In the genomic region with DNA sequence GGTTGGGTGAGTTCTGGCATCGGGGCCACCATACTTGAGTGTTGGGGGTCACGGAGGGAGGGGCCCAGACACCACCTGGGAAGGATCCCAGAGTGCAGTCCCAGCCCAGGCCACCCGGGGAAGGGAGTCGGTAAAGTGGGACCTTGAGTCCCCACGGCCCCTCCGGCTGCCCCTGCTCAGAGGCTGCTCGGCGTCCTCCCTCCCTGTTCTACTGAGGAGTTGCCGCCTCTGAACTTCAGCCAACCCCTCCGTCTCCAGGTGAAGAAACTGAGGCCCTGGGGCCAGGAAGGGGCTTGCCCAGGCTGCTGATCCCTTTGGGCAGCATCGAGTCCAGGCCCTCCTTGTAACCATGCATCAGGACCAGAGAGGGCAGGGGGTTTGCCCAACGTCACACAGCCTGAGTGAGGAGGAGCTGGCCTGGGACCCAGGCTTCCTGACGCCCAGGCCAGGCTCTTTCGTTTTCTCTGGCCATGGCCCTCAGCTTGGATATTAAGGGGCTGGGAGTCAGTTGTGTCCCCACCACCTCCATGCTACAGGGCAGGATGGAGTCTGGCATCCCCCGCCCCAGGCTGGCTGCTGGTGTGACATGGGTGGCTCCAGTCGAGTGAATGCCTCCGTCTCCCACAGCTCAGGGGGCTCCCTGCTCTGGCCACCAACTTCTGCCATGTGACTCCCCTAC, we compare ENCODE assay signal across 9 cellular contexts. TPM values are rescaled to one million over a fixed set of nuclear protein-coding genes. Genes with fewer than 3 reads are reported as not detected.
DNase-seq lines count a peak whose midpoint lies in the region; ATAC-seq lines count a peak whose summit lies in the region.
"Had no signal": no experiment of that assay in that cellular context is flagged by ENCODE, and none has a peak within 500 bp of the region (broad histone marks: within the 10 kb centered on the region; RNA-seq: fewer than 3 reads in every experiment).

No MANE protein-coding gene starts in this region.

- no peaks in the 10 kb centered on the region for H3K4me1 ChIP-seq in mucosa of rectum (ENCODE audit: control insufficient read depth in 2 of 2, insufficient read depth in 2 of 2, low read length in 2 of 2)

- intact Hi-C loops in Right ventricle myocardium inferior (cut with DNase I): no loop called here
- intact Hi-C loops in cardiac septum (cut with DNase I): no loop called here

- no peaks in the 10 kb centered on the region for H3K9me3 Mint-ChIP-seq in activated naive CD8-positive, alpha-beta T cell treated with anti-CD3 and anti-CD28 coated beads, Interleukin-2, amount 10 ng/mL, durations not matched to agents 7 days and 5 days

- H3K9me3 ChIP-seq in mucosa of rectum (ENCODE audit: control insufficient read depth in 2 of 2, low read length in 2 of 2): no peaks in the 10 kb centered on the region

- ATAC-seq in Right ventricle myocardium inferior (peak; percentile 11), GM19397 (IDR thresholded peaks at IDR 0.05; ENCODE audit: unreplicated experiment) (no peak)
- ATAC-seq in activated naive CD8-positive, alpha-beta T cell treated with anti-CD3 and anti-CD28 coated beads, Interleukin-2, amount 10 ng/mL, durations not matched to agents 7 days and 5 days (ENCODE audit: low read depth): peak; percentile 23

- peak overlapping the region; percentile 36 to 41 for H3K9ac ChIP-seq in mucosa of rectum (ENCODE audit: low read depth in 1 of 2, low read length in 2 of 2)

- H3K36me3 ChIP-seq in mucosa of rectum (ENCODE audit: control insufficient read depth in 2 of 2, insufficient read depth in 2 of 2, low read length in 2 of 2): no peaks in the 10 kb centered on the region

- H3K27ac Mint-ChIP-seq in activated naive CD8-positive, alpha-beta T cell treated with anti-CD3 and anti-CD28 coated beads, Interleukin-2, amount 10 ng/mL, durations not matched to agents 7 days and 5 days: peak overlapping the region; percentile 96

- H3K27me3 Mint-ChIP-seq in activated naive CD8-positive, alpha-beta T cell treated with anti-CD3 and anti-CD28 coated beads, Interleukin-2, amount 10 ng/mL, durations not matched to agents 7 days and 5 days: peaks cover 8% of the 10 kb centered on the region

- peak overlapping the region; percentile 34 to 68 for H3K4me3 ChIP-seq in mucosa of rectum (ENCODE audit: low read length in 2 of 2)

- H3K36me3 Mint-ChIP-seq in activated naive CD8-positive, alpha-beta T cell treated with anti-CD3 and anti-CD28 coated beads, Interleukin-2, amount 10 ng/mL, durations not matched to agents 7 days and 5 days: peaks cover 6% of the 10 kb centered on the region

- H3K27ac ChIP-seq in mucosa of rectum (ENCODE audit: low read depth in 2 of 2, low read length in 2 of 2): peak overlapping the region; percentile 68 to 81

- H3K27me3 ChIP-seq in mucosa of rectum (ENCODE audit: control insufficient read depth in 2 of 2, insufficient read depth in 2 of 2, low read length in 2 of 2): no peaks in the 10 kb centered on the region

- peaks cover 21% of the 10 kb centered on the region for H3K4me1 Mint-ChIP-seq in activated naive CD8-positive, alpha-beta T cell treated with anti-CD3 and anti-CD28 coated beads, Interleukin-2, amount 10 ng/mL, durations not matched to agents 7 days and 5 days

- peak overlapping the region; percentile 97 for H3K4me3 Mint-ChIP-seq in activated naive CD8-positive, alpha-beta T cell treated with anti-CD3 and anti-CD28 coated beads, Interleukin-2, amount 10 ng/mL, durations not matched to agents 7 days and 5 days

- DNase-seq in Right ventricle myocardium inferior (ENCODE audit: missing footprints): peak; percentile 41
- DNase-seq in cardiac septum (ENCODE audit: low spot score): no peak
- DNase-seq in activated naive CD8-positive, alpha-beta T cell treated with anti-CD3 and anti-CD28 coated beads, Interleukin-2, amount 10 ng/mL, durations not matched to agents 7 days and 5 days: peak; percentile 64
- DNase-seq in cerebellum (ENCODE audit: low spot score): no peak
- DNase-seq in NCI-H774 (lab: John Stamatoyannopoulos, UW): no peak
- DNase-seq in NCI-H1417 (lab: John Stamatoyannopoulos, UW): no peak
- DNase-seq: NCI-H1105 had no signal

- POLR2A ChIA-PET in activated naive CD8-positive, alpha-beta T cell treated with anti-CD3 and anti-CD28 coated beads, Interleukin-2, amount 10 ng/mL, durations not matched to agents 7 days and 5 days (lab: Charles Lee): interaction anchor here (0.7 to 3.1 kb wide), 16 partner anchors 9 to 546 kb away, joined by 3 to 14 read pairs (median 4); a partner anchor contains a TSS

RNA-seq across cellular contexts. Expression of a gene that starts 1.3 kb away (rescaled TPM):
- total RNA-seq in Right ventricle myocardium inferior (3.1 TPM), cardiac septum (2.1 TPM), cerebellum (1.9 TPM)
- 100 to 1,000 TPM; 238 to 241 TPM for total RNA-seq in activated naive CD8-positive, alpha-beta T cell treated with anti-CD3 and anti-CD28 coated beads, Interleukin-2, amount 10 ng/mL, durations not matched to agents 7 days and 5 days

Comparison
In these comparisons a context has a peak if more than half of its experiments do, and no peak if none do; other contexts are left out.
1. DNase-seq: peak in Right ventricle myocardium inferior (single experiment) and activated naive CD8-positive, alpha-beta T cell treated with anti-CD3 and anti-CD28 coated beads, Interleukin-2, amount 10 ng/mL, durations not matched to agents 7 days and 5 days (single experiment); none in cardiac septum (single experiment), cerebellum (single experiment), NCI-H774 (single experiment) and NCI-H1417 (0 of 3).
2. RNA of a gene that starts 1.3 kb away (total RNA-seq): 238 to 241 TPM in activated naive CD8-positive, alpha-beta T cell treated with anti-CD3 and anti-CD28 coated beads, Interleukin-2, amount 10 ng/mL, durations not matched to agents 7 days and 5 days; 3.1 TPM in Right ventricle myocardium inferior (single experiment), 2.1 TPM in cardiac septum (single experiment) and 1.9 TPM in cerebellum (single experiment); every median in the first group is over 10 times any median in the second.